Comparison of ENCODE assay signal across 8 cellular contexts in genomic region chr7:2864204-2864985, GRCh38. TPM values are rescaled to one million over a fixed set of nuclear protein-coding genes. Genes with fewer than 3 reads are reported as not detected.
DNase-seq lines count a peak whose midpoint lies in the region; ATAC-seq and TF ChIP-seq lines count a peak whose summit lies in the region.

No MANE protein-coding gene starts in this region.

- DNase-seq in Caco-2 (no peak), RWPE2 (ENCODE audit: low spot score) (no peak), epithelial cell of esophagus (ENCODE audit: low read depth) (peak; percentile 55), prostate gland (ENCODE audit: low spot score) (no peak), SIG-M5 treated with dmso at 0.1 percent for 504 hours (lab: John Stamatoyannopoulos, UW; ENCODE audit: unreplicated experiment) (no peak), NCI-H82 treated with DMSO at 0.1 percent for 48 hours (lab: John Stamatoyannopoulos, UW; ENCODE audit: unreplicated experiment) (no peak)

- no peaks in the 10 kb centered on the region for H3K9me3 ChIP-seq in Caco-2
- no peaks in the 10 kb centered on the region for H3K9me3 ChIP-seq in RWPE2 (ENCODE audit: severe bottlenecking)
- H3K9me3 ChIP-seq in prostate gland = no peaks in the 10 kb centered on the region

- H3K36me3 ChIP-seq in Caco-2 (ENCODE audit: control insufficient read depth, insufficient read depth, low read length) (no peaks in the 10 kb centered on the region), RWPE2 (ENCODE audit: low read depth) (no peaks in the 10 kb centered on the region), prostate gland (no peaks in the 10 kb centered on the region)

- H3K27me3 Mint-ChIP-seq in Caco-2 (ENCODE audit: insufficient read depth, unreplicated experiment) = no peaks in the 10 kb centered on the region

- H3K4me3 Mint-ChIP-seq in Caco-2 (ENCODE audit: unreplicated experiment) = no peak overlapping the region

- no peak for TF ChIP-seq CTCF in Caco-2 (IDR thresholded peaks at IDR 0.05; ENCODE audit: insufficient read depth in 1 of 2, low read depth in 1 of 2, low read length in 1 of 2, severe bottlenecking in 1 of 2, unreplicated experiment in 1 of 2)
- no peak for TF ChIP-seq CTCF in RWPE2 (IDR thresholded peaks at IDR 0.05; ENCODE audit: poor library complexity, severe bottlenecking)
- TF ChIP-seq CTCF in epithelial cell of esophagus (IDR thresholded peaks at IDR 0.05; ENCODE audit: insufficient read depth, low read depth, low read length, missing control alignments) = no peak
- TF ChIP-seq CTCF in prostate gland (IDR thresholded peaks at IDR 0.05) = no peak

- H3K27me3 ChIP-seq in Caco-2 (replicated peaks; ENCODE audit: control insufficient read depth, insufficient read depth, low read length) (no peaks in the 10 kb centered on the region), RWPE2 (ENCODE audit: insufficient read depth, poor library complexity, severe bottlenecking) (no peaks in the 10 kb centered on the region), prostate gland (replicated peaks; ENCODE audit: insufficient read depth) (no peaks in the 10 kb centered on the region)

- peak overlapping the region; percentile 82 for H3K27ac Mint-ChIP-seq in Caco-2 (ENCODE audit: unreplicated experiment)

- no peaks in the 10 kb centered on the region for H3K9me3 Mint-ChIP-seq in Caco-2 (ENCODE audit: unreplicated experiment)

- peak overlapping the region; percentile 95 for H3K27ac ChIP-seq in RWPE2 (ENCODE audit: poor library complexity, severe bottlenecking)
- peak overlapping the region; percentile 49 to 65 for H3K27ac ChIP-seq in prostate gland

- WGBS in prostate gland = 92% methylated on average over 12 of the region's 12 CpGs

- H3K4me1 ChIP-seq in Caco-2 = peaks cover 7% of the 10 kb centered on the region; the same call in 1 of the 2 replicates
- H3K4me1 ChIP-seq in RWPE2 (ENCODE audit: insufficient read depth, poor library complexity, severe bottlenecking) = peaks cover 19% of the 10 kb centered on the region
- H3K4me1 ChIP-seq in prostate gland (replicated peaks) = no peaks in the 10 kb centered on the region

- H3K4me3 ChIP-seq in Caco-2 (ENCODE audit: low read depth, low read length) = no peak overlapping the region
- H3K4me3 ChIP-seq in RWPE2 (ENCODE audit: severe bottlenecking) = peak overlapping the region; percentile 14
- no peak overlapping the region for H3K4me3 ChIP-seq in epithelial cell of esophagus (ENCODE audit: low read length)
- no peak overlapping the region for H3K4me3 ChIP-seq in prostate gland

- ATAC-seq in RWPE2 (ENCODE audit: low read depth) (no peak), GM19395 (IDR thresholded peaks at IDR 0.05; ENCODE audit: unreplicated experiment) (no peak), HG03439 (IDR thresholded peaks at IDR 0.05; ENCODE audit: unreplicated experiment) (no peak)

- TF ChIP-seq POLR2A in prostate gland (IDR thresholded peaks at IDR 0.05) = no peak

- H3K36me3 Mint-ChIP-seq in Caco-2 (ENCODE audit: insufficient read depth, unreplicated experiment) = no peaks in the 10 kb centered on the region

- no peaks in the 10 kb centered on the region for H3K4me1 Mint-ChIP-seq in Caco-2 (ENCODE audit: low read depth, unreplicated experiment)

- CTCF ChIA-PET in Caco-2 (lab: Charles Lee) = no interaction called here

- POLR2A ChIA-PET in Caco-2 (lab: Charles Lee) = no interaction called here

- intact Hi-C loops in Caco-2 (cut with micrococcal nuclease; ENCODE audit: unreplicated experiment) (loop anchor here (2.0 kb wide), 1 partner anchor 436 kb away; the partner anchor contains the start of gene SDK1), prostate gland (cut with DNase I) (loop anchor here (10.0 kb wide), 1 partner anchor 290 kb away; no protein-coding TSS in a partner anchor)

- no TSS peak for BruUV-seq in Caco-2 (replicated peaks; lab: Mats Ljungman, UMichigan)

RNA-seq across cellular contexts. Expression of gene GNA12, which starts 20.3 kb away (rescaled TPM):
- total RNA-seq in Caco-2 (2022) = 59.3 and 63.8 TPM in 2 replicates
- 100 to 1,000 TPM in 1 of 2 donors, 10 to 100 TPM in 1; 22.6 to 102 TPM for total RNA-seq in prostate gland
